12 cellular contexts compared by ENCODE assay signal in the genomic region with DNA sequence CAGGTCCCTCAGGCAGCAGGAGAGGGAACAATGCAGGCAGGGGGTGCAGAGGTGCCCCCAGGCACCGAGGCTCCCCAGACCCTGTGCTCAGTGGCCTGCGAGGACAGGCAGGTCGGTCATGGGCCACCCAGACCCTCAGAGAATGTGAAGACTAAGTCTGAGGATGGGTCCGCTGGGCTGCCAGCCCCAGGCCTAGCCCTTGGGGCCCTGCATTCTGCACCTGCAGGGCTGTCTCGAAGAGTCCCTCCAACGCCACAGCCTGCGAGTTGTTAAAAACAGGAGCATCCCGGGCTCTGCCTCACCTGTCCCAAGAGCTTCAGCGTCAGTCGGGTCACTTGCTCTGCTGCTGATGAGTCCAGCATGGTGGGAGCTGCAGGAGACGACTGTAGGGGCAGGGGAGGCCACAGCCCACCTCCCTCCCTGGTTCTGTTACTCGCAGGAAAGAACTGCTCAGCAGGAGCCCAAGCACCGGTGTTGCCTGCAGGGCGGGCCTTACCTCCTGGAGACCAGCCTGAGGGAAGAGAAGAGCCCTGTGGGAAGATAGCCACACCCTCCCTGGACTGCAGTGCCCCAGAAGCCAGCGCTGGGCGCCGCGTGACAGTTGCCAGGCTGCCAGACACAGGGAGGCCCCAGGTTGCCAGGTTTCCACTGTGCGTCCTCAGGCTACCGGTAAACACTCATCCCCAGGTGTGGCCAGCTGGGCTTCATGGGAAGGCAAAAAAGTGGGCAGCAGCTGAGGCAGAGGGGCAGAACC. TPM values are rescaled to one million over a fixed set of nuclear protein-coding genes. Genes with fewer than 3 reads are reported as not detected.
DNase-seq lines count a peak whose midpoint lies in the region; ATAC-seq and TF ChIP-seq lines count a peak whose summit lies in the region.
"Had no signal": no experiment of that assay in that cellular context is flagged by ENCODE, and none has a peak within 500 bp of the region (broad histone marks: within the 10 kb centered on the region; RNA-seq: fewer than 3 reads in every experiment).

No MANE protein-coding gene starts in this region.

- TF ChIP-seq CTCF in PC-3 (conservative IDR thresholded peaks at IDR 0.05; ENCODE audit: low read depth, low read length), result no peak

- no peak overlapping the region for H3K27ac ChIP-seq in PC-3 (ENCODE audit: low read length)

- H3K27me3 ChIP-seq in PC-3 (ENCODE audit: low read length), result no peaks in the 10 kb centered on the region

- no peak overlapping the region for H3K4me2 ChIP-seq in PC-3 (ENCODE audit: low read length)

- DNase-seq in DMS153 treated with DMSO at 0.1 percent for 48 hours (lab: John Stamatoyannopoulos, UW; ENCODE audit: unreplicated experiment) (peak; percentile 34), NCI-H128 (lab: John Stamatoyannopoulos, UW; ENCODE audit: unreplicated experiment) (peak; percentile 70), PC-3 (no peak), left colon (peak; percentile 73 to 74), germinal center (ENCODE audit: low spot score) (no peak), NCI-H1436 treated with DMSO at 0.1 percent for 48 hours (lab: John Stamatoyannopoulos, UW) (no peak)
- DNase-seq: AML-193; amygdala; effector memory CD4-positive, alpha-beta T cell; KG1 had no signal

- no peak overlapping the region for H2AFZ ChIP-seq in PC-3 (ENCODE audit: low read length)

- no peaks in the 10 kb centered on the region for H3F3A ChIP-seq in PC-3 (ENCODE audit: low read length, unreplicated experiment)

- ATAC-seq in PC-3 (peak; percentile 25; the same call in 1 of the 2 replicates), left colon (peak; percentile 89), GM18909 (IDR thresholded peaks at IDR 0.05; ENCODE audit: poor library complexity, unreplicated experiment) (no peak), GM21447 (IDR thresholded peaks at IDR 0.05; ENCODE audit: unreplicated experiment) (no peak)

- peaks cover 16% of the 10 kb centered on the region for H4K20me1 ChIP-seq in PC-3 (ENCODE audit: low read length)

- H3K4me1 ChIP-seq in PC-3 (ENCODE audit: insufficient read depth, low read length), result peaks cover 17% of the 10 kb centered on the region

- no peak overlapping the region for H3K9ac ChIP-seq in PC-3 (ENCODE audit: low read length)

- intact Hi-C loops in PC-3 (cut with micrococcal nuclease), result no loop called here
- intact Hi-C loops in left colon (cut with DNase I, micrococcal nuclease), result no loop called here

- H3K4me3 ChIP-seq in PC-3 (ENCODE audit: low read length), result no peak overlapping the region

- no peaks in the 10 kb centered on the region for H3K9me3 ChIP-seq in PC-3 (ENCODE audit: low read length)

- no peaks in the 10 kb centered on the region for H3K9me2 ChIP-seq in PC-3 (replicated peaks; ENCODE audit: low read length)

- H3K36me3 ChIP-seq in PC-3 (ENCODE audit: low read depth, low read length), result no peaks in the 10 kb centered on the region

- H3K79me2 ChIP-seq in PC-3 (ENCODE audit: low read length), result peaks cover 29% of the 10 kb centered on the region

- POLR2A ChIA-PET in PC-3 (lab: Charles Lee; ENCODE audit: unreplicated experiment), result no interaction called here

- no TSS peak for BruUV-seq in PC-3 (replicated peaks; lab: Mats Ljungman, UMichigan)

- CTCF ChIA-PET in PC-3 (lab: Charles Lee), result no interaction called here

RNA-seq across cellular contexts. Expression of a gene that starts 5.8 kb away (rescaled TPM):
- 14.6 and 15.3 TPM in 2 replicates for total RNA-seq in PC-3 (2014; rRNA removed)
- 1 to 10 TPM; 4.6 to 9.8 TPM for total RNA-seq in left colon

RNA-seq across cellular contexts. Expression of a gene that starts 6.1 kb away (rescaled TPM):
- total RNA-seq in PC-3 (2014; rRNA removed), result 51.4 and 93.0 TPM in 2 replicates
- 10 to 100 TPM; 17.6 to 28.8 TPM for total RNA-seq in left colon

RNA-seq across cellular contexts. Expression of a gene that starts 31.7 kb away (rescaled TPM):
- total RNA-seq in PC-3 (2014; rRNA removed) (38.2 and 39.0 TPM in 2 replicates), left colon (10 to 100 TPM; 19.6 to 25.7 TPM)

RNA-seq across cellular contexts. Expression of a gene that starts 32.5 kb away (rescaled TPM):
- total RNA-seq in PC-3 (2014; rRNA removed), result 105 and 140 TPM in 2 replicates
- 10 to 100 TPM; 90.6 to 94.3 TPM for total RNA-seq in left colon

Comparison
In these comparisons a context has a peak if more than half of its experiments do, and no peak if none do; other contexts are left out.
1. DNase-seq: peak in DMS153 treated with DMSO at 0.1 percent for 48 hours (single experiment), NCI-H128 (single experiment) and left colon (2 of 2); none in PC-3 (single experiment), germinal center (single experiment) and NCI-H1436 treated with DMSO at 0.1 percent for 48 hours (single experiment).
2. ATAC-seq: peak in PC-3 (single experiment) and left colon (single experiment); none in GM18909 (single experiment) and GM21447 (single experiment).